20 cellular contexts compared by ENCODE assay signal in the genomic region with DNA sequence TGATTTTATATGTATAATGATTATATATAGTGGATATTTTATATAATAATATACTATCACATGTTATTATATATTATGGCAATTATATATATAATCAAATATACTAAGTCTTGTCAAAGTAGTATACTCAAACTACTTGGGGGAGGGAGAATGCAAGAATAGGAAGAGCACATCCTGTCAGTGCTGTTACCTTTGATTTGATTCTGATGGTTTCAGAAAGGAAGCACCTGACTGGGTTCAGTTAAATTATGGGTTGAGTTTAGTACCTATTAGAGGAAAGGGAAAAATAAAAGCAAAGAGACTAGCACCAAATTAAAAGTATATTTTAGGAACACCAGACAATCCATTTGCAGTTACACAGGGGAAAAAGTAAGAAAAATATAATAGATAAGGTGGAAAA.
A peak's percentile ranks its signal among the peaks of the same experiment; 100 is the strongest.
DNase-seq lines count a peak whose midpoint lies in the region; ATAC-seq, FAIRE-seq and TF ChIP-seq lines count a peak whose summit lies in the region.
"Had no signal": no experiment of that assay in that cellular context is flagged by ENCODE, and none has a peak within 500 bp of the region (broad histone marks: within the 10 kb centered on the region; RNA-seq: fewer than 3 reads in every experiment).

No MANE protein-coding gene starts in this region.

- H3K27me3 ChIP-seq in right cardiac atrium (ENCODE audit: control insufficient read depth, insufficient read depth): no peaks in the 10 kb centered on the region
- H3K27me3 ChIP-seq: transverse colon had no signal

- peak overlapping the region; percentile 68 for H3K4me2 ChIP-seq in OCI-LY7 (ENCODE audit: low read length)

- H2AFZ ChIP-seq in OCI-LY7 (ENCODE audit: low read length): peak overlapping the region; percentile 23; the same call in 1 of the 2 replicates

- intact Hi-C loops in OCI-LY7 (cut with micrococcal nuclease; ENCODE audit: unreplicated experiment): loop anchor here (2.0 kb wide), 1 partner anchor 101 kb away; no protein-coding TSS in a partner anchor
- intact Hi-C loops in right cardiac atrium (cut with DNase I): no loop called here

- H3K36me3 ChIP-seq in OCI-LY7 (ENCODE audit: insufficient read depth, low read length): peaks cover 9% of the 10 kb centered on the region
- H3K36me3 ChIP-seq: transverse colon, WERI-Rb-1 had no signal

- peak; percentile 89 for DNase-seq in OCI-LY7 (ENCODE audit: low spot score)
- DNase-seq in right cardiac atrium: no peak
- no peak for DNase-seq in GM12892 (ENCODE audit: insufficient read length)
- DNase-seq: activated CD4-positive, alpha-beta T cell treated with anti-CD3 and anti-CD28 coated beads, Interleukin-2, amount 50 U/mL, for 48 hours; activated naive CD8-positive, alpha-beta T cell treated with anti-CD3 and anti-CD28 coated beads, Interleukin-2, amount 10 ng/mL, durations not matched to agents 7 days and 5 days; activated T-cell treated with anti-CD3 and anti-CD28 coated beads, Interleukin-2, amount 50 U/mL, for 1 hour; foreskin melanocyte; H9; midbrain; NCI-H1694 treated with DMSO at 0.1 percent for 48 hours; NCI-H226; retina; SHP77; transverse colon; WERI-Rb-1 had no signal

- no TSS peak for BruUV-seq in OCI-LY7 (replicated peaks; lab: Mats Ljungman, UMichigan)

- peaks cover 84% of the 10 kb centered on the region for H3K4me1 ChIP-seq in OCI-LY7 (ENCODE audit: insufficient read depth, low read length, poor library complexity, severe bottlenecking)
- no peaks in the 10 kb centered on the region for H3K4me1 ChIP-seq in right cardiac atrium (ENCODE audit: control insufficient read depth, insufficient read depth, low read length)
- H3K4me1 ChIP-seq: transverse colon had no signal

- no peaks in the 10 kb centered on the region for H4K20me1 ChIP-seq in OCI-LY7 (ENCODE audit: insufficient read depth, low read length)

- no peaks in the 10 kb centered on the region for H3K9me2 ChIP-seq in OCI-LY7 (ENCODE audit: insufficient read depth, low read length)

- TF ChIP-seq CTCF in OCI-LY7 (conservative IDR thresholded peaks at IDR 0.05; ENCODE audit: low read length): no peak

- H3K9me3 ChIP-seq in OCI-LY7 (ENCODE audit: low read length): peaks cover 20% of the 10 kb centered on the region; the same call in 1 of the 2 replicates
- H3K9me3 ChIP-seq in right cardiac atrium (ENCODE audit: control insufficient read depth, low read length): no peaks in the 10 kb centered on the region
- H3K9me3 ChIP-seq: transverse colon had no signal

- ATAC-seq in GM18909 (IDR thresholded peaks at IDR 0.05; ENCODE audit: poor library complexity, unreplicated experiment): peak; percentile 73
- ATAC-seq in GM21723 (IDR thresholded peaks at IDR 0.05; ENCODE audit: unreplicated experiment): peak; percentile 55
- ATAC-seq in HG03108 (IDR thresholded peaks at IDR 0.05; ENCODE audit: unreplicated experiment): peak; percentile 64
- no peak for ATAC-seq in HG03571 (IDR thresholded peaks at IDR 0.05; ENCODE audit: unreplicated experiment)
- no peak for ATAC-seq in right cardiac atrium
- ATAC-seq: stimulated activated memory B cell treated with anti-CD40 and anti-IgM and Interleukin-4, amounts not matched to agents 10 μg/mL and 1 μg/mL and 100 μg/mL, for 72 hours had no signal

- TF ChIP-seq POLR2A in GM12892 (IDR thresholded peaks at IDR 0.05; ENCODE audit: low read depth, low read length): no peak

- FAIRE-seq in GM12892 (lab: Jason Lieb, UNC): no peak

- no peaks in the 10 kb centered on the region for H3K79me2 ChIP-seq in OCI-LY7 (ENCODE audit: insufficient read depth, low read depth, low read length)

- H3K27ac ChIP-seq in OCI-LY7 (ENCODE audit: low read depth, low read length, poor library complexity, severe bottlenecking): peak overlapping the region; percentile 98
- H3K27ac ChIP-seq in right cardiac atrium (ENCODE audit: low read length): no peak overlapping the region
- H3K27ac ChIP-seq: transverse colon, WERI-Rb-1 had no signal

- CTCF ChIA-PET in OCI-LY7 (lab: Charles Lee; ENCODE audit: unreplicated experiment): no interaction called here

- peak overlapping the region; percentile 57 for H3K4me3 ChIP-seq in OCI-LY7 (ENCODE audit: low read depth, low read length, poor library complexity, severe bottlenecking)
- H3K4me3 ChIP-seq in right cardiac atrium (ENCODE audit: low read length): no peak overlapping the region
- H3K4me3 ChIP-seq: transverse colon had no signal

- POLR2A ChIA-PET in OCI-LY7 (lab: Charles Lee): interaction anchor here (0.9 to 1.0 kb wide), 2 partner anchors 8 to 11 kb away, joined by 4 to 5 read pairs; no protein-coding TSS in a partner anchor

Comparison
In these comparisons a context has a peak if more than half of its experiments do, and no peak if none do; other contexts are left out.
1. ATAC-seq: peak in GM18909 (single experiment), GM21723 (single experiment) and HG03108 (single experiment); none in HG03571 (single experiment) and right cardiac atrium (0 of 2).